37 cellular contexts compared by ENCODE assay signal in genomic region chr20:41592516-41593192, GRCh38. TPM values are rescaled to one million over a fixed set of nuclear protein-coding genes. Genes with fewer than 3 reads are reported as not detected.
DNase-seq lines count a peak whose midpoint lies in the region; ATAC-seq and TF ChIP-seq lines count a peak whose summit lies in the region.
"Had no signal": no experiment of that assay in that cellular context is flagged by ENCODE, and none has a peak within 500 bp of the region (broad histone marks: within the 10 kb centered on the region; RNA-seq: fewer than 3 reads in every experiment).

No MANE protein-coding gene starts in this region.

- peaks cover 0 to 15% of the 10 kb centered on the region in 2 donors for H3K4me1 ChIP-seq in adrenal gland (replicated peaks in 1 of 2)
- H3K4me1 ChIP-seq: Caco-2, SJSA1, upper lobe of right lung had no signal

- peaks cover 28 to 51% (median 40%) of the 10 kb centered on the region in 7 donors for H3K9me3 Mint-ChIP-seq in CD14-positive monocyte
- H3K9me3 Mint-ChIP-seq in memory B cell = peaks cover 15% of the 10 kb centered on the region
- peaks cover 24% of the 10 kb centered on the region for H3K9me3 Mint-ChIP-seq in Calu3 (ENCODE audit: low read depth, unreplicated experiment)

- ATAC-seq in memory B cell (ENCODE audit: low read depth) = no peak
- ATAC-seq: activated CD8-positive, alpha-beta T cell treated with anti-CD3 and anti-CD28 coated beads for 36 hours; GM23338; left cardiac atrium; natural killer cell treated with Interleukin-12 subunit alpha and Interleukin-12 subunit beta and Interleukin-15 and Interleukin-18, amount 100 ng/mL, for 72 hours; stimulated activated naive B cell treated with anti-CD40 and anti-IgM and Interleukin-4, amounts not matched to agents 10 μg/mL and 1 μg/mL and 100 μg/mL, for 72 hours; upper lobe of right lung had no signal

- no peak overlapping the region for H3K27ac ChIP-seq in adrenal gland
- H3K27ac ChIP-seq: epithelial cell of prostate, SJSA1, upper lobe of right lung had no signal

- peaks cover 0 to 2% (median 0%) of the 10 kb centered on the region in 3 donors for H3K27me3 Mint-ChIP-seq in CD14-positive monocyte (ENCODE audit: low read depth in 3 of 3)
- H3K27me3 Mint-ChIP-seq in memory B cell = no peaks in the 10 kb centered on the region
- no peaks in the 10 kb centered on the region for H3K27me3 Mint-ChIP-seq in Calu3 (ENCODE audit: unreplicated experiment)
- H3K27me3 Mint-ChIP-seq: activated CD8-positive, alpha-beta T cell treated with anti-CD3 and anti-CD28 coated beads for 36 hours; activated naive CD4-positive, alpha-beta T cell treated with anti-CD3 and anti-CD28 coated beads, Interleukin-2, amount 10 ng/mL, durations not matched to agents 7 days and 5 days; natural killer cell treated with Interleukin-12 subunit alpha and Interleukin-12 subunit beta and Interleukin-15 and Interleukin-18, amount 100 ng/mL, for 72 hours; stimulated activated naive B cell treated with anti-CD40 and anti-IgM and Interleukin-4, amounts not matched to agents 10 μg/mL and 1 μg/mL and 100 μg/mL, for 72 hours had no signal

- no peaks in the 10 kb centered on the region for H3K36me3 ChIP-seq in adrenal gland (replicated peaks in 1 of 2)
- H3K36me3 ChIP-seq: upper lobe of right lung had no signal

- peak overlapping the region; percentile 27 to 59 for H3K4me3 Mint-ChIP-seq in CD14-positive monocyte
- H3K4me3 Mint-ChIP-seq in memory B cell = peak overlapping the region; percentile 1
- H3K4me3 Mint-ChIP-seq in Calu3 (ENCODE audit: low read depth, unreplicated experiment) = no peak overlapping the region
- H3K4me3 Mint-ChIP-seq: activated CD8-positive, alpha-beta T cell treated with anti-CD3 and anti-CD28 coated beads for 36 hours; activated naive CD4-positive, alpha-beta T cell treated with anti-CD3 and anti-CD28 coated beads, Interleukin-2, amount 10 ng/mL, durations not matched to agents 7 days and 5 days; activated T-helper 1 cell treated with anti-CD3 and anti-CD28 coated beads, Interleukin-12 subunit alpha, Interleukin-12 subunit beta, Interleukin-2, Interleukin-4 antibody, amounts not matched to agents 30 ng/mL and 10 ng/mL and 1 ng/mL, durations not matched to agents 14 hours and 24 hours and 36 hours; GM23338; HFFc6; natural killer cell treated with Interleukin-12 subunit alpha and Interleukin-12 subunit beta and Interleukin-15 and Interleukin-18, amount 100 ng/mL, for 72 hours; stimulated activated naive B cell treated with anti-CD40 and anti-IgM and Interleukin-4, amounts not matched to agents 10 μg/mL and 1 μg/mL and 100 μg/mL, for 72 hours; T-helper 1 cell treated with Interleukin-12 subunit alpha and Interleukin-12 subunit beta and Interleukin-4 antibody, amounts not matched to agents 30 μg/mL and 1 μg/mL, for 36 hours had no signal

- no peak for TF ChIP-seq CTCF in CD14-positive monocyte (IDR thresholded peaks at IDR 0.05)
- TF ChIP-seq CTCF in adrenal gland (IDR thresholded peaks at IDR 0.05) = no peak
- no peak for TF ChIP-seq CTCF in Calu3 (IDR thresholded peaks at IDR 0.05; ENCODE audit: unreplicated experiment)

- H3K27ac Mint-ChIP-seq in CD14-positive monocyte = peak overlapping the region; percentile 68 to 90 (median 86)
- H3K27ac Mint-ChIP-seq in memory B cell = no peak overlapping the region
- no peak overlapping the region for H3K27ac Mint-ChIP-seq in Calu3 (ENCODE audit: unreplicated experiment)
- H3K27ac Mint-ChIP-seq: activated CD8-positive, alpha-beta T cell treated with anti-CD3 and anti-CD28 coated beads for 36 hours; activated naive CD4-positive, alpha-beta T cell treated with anti-CD3 and anti-CD28 coated beads, Interleukin-2, amount 10 ng/mL, durations not matched to agents 7 days and 5 days; activated T-helper 1 cell treated with anti-CD3 and anti-CD28 coated beads, Interleukin-12 subunit alpha, Interleukin-12 subunit beta, Interleukin-2, Interleukin-4 antibody, amounts not matched to agents 30 ng/mL and 10 ng/mL and 1 ng/mL, durations not matched to agents 14 hours and 24 hours and 36 hours; GM23338; HFFc6; natural killer cell treated with Interleukin-12 subunit alpha and Interleukin-12 subunit beta and Interleukin-15 and Interleukin-18, amount 100 ng/mL, for 72 hours; T-helper 1 cell treated with Interleukin-12 subunit alpha and Interleukin-12 subunit beta and Interleukin-4 antibody, amounts not matched to agents 30 μg/mL and 1 μg/mL, for 36 hours had no signal

- H3K36me3 Mint-ChIP-seq in CD14-positive monocyte = peaks cover 12 to 29% of the 10 kb centered on the region in 2 donors
- H3K36me3 Mint-ChIP-seq in memory B cell = peaks cover 36% of the 10 kb centered on the region
- H3K36me3 Mint-ChIP-seq in Calu3 (ENCODE audit: insufficient read depth, unreplicated experiment) = no peaks in the 10 kb centered on the region

- intact Hi-C loops in CD14-positive monocyte (cut with micrococcal nuclease) (no loop called here), adrenal gland (cut with DNase I) (no loop called here), Calu3 (cut with micrococcal nuclease; ENCODE audit: unreplicated experiment) (no loop called here)

- H3K4me3 ChIP-seq in adrenal gland = no peak overlapping the region
- H3K4me3 ChIP-seq: BLaER1 treated with 17β-estradiol and CSF1 and Interleukin-3, amounts not matched to agents 10 nM and 100 nM; GM23338; lung; MG63; SJSA1; upper lobe of right lung had no signal

- no peaks in the 10 kb centered on the region for H3K9me3 ChIP-seq in adrenal gland (replicated peaks in 1 of 3)

- CTCF ChIA-PET in Calu3 (lab: Charles Lee) = no interaction called here

- 73 to 81% (median 80%) methylated on average over 3 of the region's 3 CpGs for WGBS in adrenal gland, 4 donors

- no TSS peak for BruUV-seq in Calu3 (replicated peaks; lab: Mats Ljungman, UMichigan)

- DNase-seq in CD14-positive monocyte (ENCODE audit: low spot score) (no peak), H4 (ENCODE audit: low spot score) (peak; percentile 13), RPMI7951 (ENCODE audit: low read depth) (peak; percentile 42), memory B cell (ENCODE audit: low spot score in 2 of 2) (no peak), adrenal gland (no peak), Calu3 (no peak), NCI-H146 (lab: John Stamatoyannopoulos, UW) (no peak), DMS 273 treated with DMSO at 0.1 percent for 48 hours (lab: John Stamatoyannopoulos, UW) (no peak)
- DNase-seq: activated CD4-positive, alpha-beta T cell treated with anti-CD3 and anti-CD28 coated beads for 1 hour; activated CD8-positive, alpha-beta memory T cell treated with anti-CD3 and anti-CD28 coated beads, Interleukin-2, amount 50 U/mL, for 48 hours; activated CD8-positive, alpha-beta T cell treated with anti-CD3 and anti-CD28 coated beads for 36 hours; activated naive CD4-positive, alpha-beta T cell treated with anti-CD3 and anti-CD28 coated beads, Interleukin-2, amount 10 ng/mL, durations not matched to agents 7 days and 5 days; amygdala; Caco-2; DMS79 treated with DMSO at 0.1 percent for 48 hours; effector CD8-positive, alpha-beta T cell; GF-D8; HFFc6; immature natural killer cell; left cardiac atrium; MG63; NCI-H1417 treated with DMSO at 0.1 percent for 48 hours; NCI-H2081; NCI-H2227 treated with DMSO at 0.1 percent for 48 hours; NCI-H526; NK-92 treated with Interleukin-12 subunit alpha and Interleukin-12 subunit beta, amount 100 ng/mL, for 24 hours; stimulated activated naive B cell treated with anti-CD40 and anti-IgM and Interleukin-4, amounts not matched to agents 10 μg/mL and 1 μg/mL and 100 μg/mL, for 72 hours; substantia nigra; upper lobe of right lung had no signal

- H3K4me1 Mint-ChIP-seq in CD14-positive monocyte = peaks cover 24% of the 10 kb centered on the region
- peaks cover 34% of the 10 kb centered on the region for H3K4me1 Mint-ChIP-seq in memory B cell
- H3K4me1 Mint-ChIP-seq in Calu3 (ENCODE audit: low read depth, unreplicated experiment) = peaks cover 11% of the 10 kb centered on the region
- H3K4me1 Mint-ChIP-seq: GM23338 had no signal

- no peaks in the 10 kb centered on the region for H3K27me3 ChIP-seq in adrenal gland
- H3K27me3 ChIP-seq: BLaER1 treated with 17β-estradiol and CSF1 and Interleukin-3, amounts not matched to agents 10 nM and 100 nM; MG63; SJSA1; upper lobe of right lung had no signal

- TF ChIP-seq POLR2A in adrenal gland (IDR thresholded peaks at IDR 0.05) = no peak

RNA-seq across cellular contexts. Expression of gene CHD6, which starts 25.5 kb away (rescaled TPM):
- polyA plus RNA-seq in CD14-positive monocyte (10 to 100 TPM; 12.9 to 19.6 TPM), adrenal gland (10 to 100 TPM in 2 of 3 donors, 1 to 10 TPM in 1; 9.2 to 48.8 (median 24.3) TPM)
- total RNA-seq in H4 (2014; rRNA removed; shearing (Covaris generic)) = 6.8 and 8.5 TPM in 2 replicates
- 14.3 and 17.4 TPM in 2 replicates for total RNA-seq in RPMI7951 (2014; rRNA removed; shearing (Covaris generic))
- total RNA-seq in adrenal gland (10 to 100 TPM; 27.7 to 56.8 (median 41.7) TPM), Calu3 (2022) (94.5 and 98.5 TPM in 2 replicates)

Comparison
In these comparisons a context has a peak if more than half of its experiments do, and no peak if none do; other contexts are left out.
1. DNase-seq: peak in H4 (single experiment) and RPMI7951 (single experiment); none in CD14-positive monocyte (single experiment), memory B cell (0 of 2), adrenal gland (0 of 7), Calu3 (single experiment), NCI-H146 (single experiment) and DMS 273 treated with DMSO at 0.1 percent for 48 hours (single experiment).
2. H3K27ac Mint-ChIP-seq: peak in CD14-positive monocyte (7 of 7); none in memory B cell (single experiment) and Calu3 (single experiment).